8 cellular contexts compared by ENCODE assay signal in genomic region chr13:97911311-97912138, GRCh38. TPM values are rescaled to one million over a fixed set of nuclear protein-coding genes. Genes with fewer than 3 reads are reported as not detected.
A peak's percentile ranks its signal among the peaks of the same experiment; 100 is the strongest.
DNase-seq lines count a peak whose midpoint lies in the region; ATAC-seq and TF ChIP-seq lines count a peak whose summit lies in the region.

No MANE protein-coding gene starts in this region.

- intact Hi-C loops in activated T-helper 2 cell treated with anti-CD3 and anti-CD28 coated beads, Interferon-gamma antibody, Interleukin-2, Interleukin-4, amounts not matched to agents 10 μg/mL and 5 μg/mL and 100 μg/mL, durations not matched to agents 14 hours and 24 hours and 36 hours (cut with micrococcal nuclease), result no loop called here

- TF ChIP-seq EP300 in Ishikawa (IDR thresholded peaks at IDR 0.05; ENCODE audit: borderline replicate concordance), result no peak

- no peaks in the 10 kb centered on the region for H3K27me3 Mint-ChIP-seq in activated T-helper 2 cell treated with anti-CD3 and anti-CD28 coated beads, Interferon-gamma antibody, Interleukin-2, Interleukin-4, amounts not matched to agents 10 μg/mL and 5 μg/mL and 100 μg/mL, durations not matched to agents 14 hours and 24 hours and 36 hours (ENCODE audit: low read depth)

- peak; percentile 51; the same call in 1 of the 2 replicates for TF ChIP-seq CTCF in GM12875 (IDR thresholded peaks at IDR 0.05; ENCODE audit: borderline replicate concordance, insufficient read depth, low read depth, low read length)

- no peaks in the 10 kb centered on the region for H3K79me2 ChIP-seq in ACC112 (ENCODE audit: control insufficient read depth, insufficient read depth, low read length, unreplicated experiment)

- H3K36me3 Mint-ChIP-seq in stimulated activated effector memory CD8-positive, alpha-beta T cell treated with anti-CD3 and anti-CD28 coated beads, Interleukin-12 subunit alpha, Interleukin-12 subunit beta, amount 100 ng/mL, for 72 hours, result no peaks in the 10 kb centered on the region
- no peaks in the 10 kb centered on the region for H3K36me3 Mint-ChIP-seq in activated T-helper 2 cell treated with anti-CD3 and anti-CD28 coated beads, Interferon-gamma antibody, Interleukin-2, Interleukin-4, amounts not matched to agents 10 μg/mL and 5 μg/mL and 100 μg/mL, durations not matched to agents 14 hours and 24 hours and 36 hours (ENCODE audit: low read depth)

- H3K27me3 ChIP-seq in ACC112 (ENCODE audit: insufficient read depth, low read length), result no peaks in the 10 kb centered on the region

- peak; percentile 75 for TF ChIP-seq RAD21 in Ishikawa (IDR thresholded peaks at IDR 0.05; ENCODE audit: low read depth)

- H3K4me3 Mint-ChIP-seq in stimulated activated effector memory CD8-positive, alpha-beta T cell treated with anti-CD3 and anti-CD28 coated beads, Interleukin-12 subunit alpha, Interleukin-12 subunit beta, amount 100 ng/mL, for 72 hours, result no peak overlapping the region
- H3K4me3 Mint-ChIP-seq in activated T-helper 2 cell treated with anti-CD3 and anti-CD28 coated beads, Interferon-gamma antibody, Interleukin-2, Interleukin-4, amounts not matched to agents 10 μg/mL and 5 μg/mL and 100 μg/mL, durations not matched to agents 14 hours and 24 hours and 36 hours (ENCODE audit: low read depth), result no peak overlapping the region

- H3K4me3 ChIP-seq in ACC112 (ENCODE audit: low read depth, low read length) (no peak overlapping the region), GM12875 (ENCODE audit: low read depth, low read length) (no peak overlapping the region)

- 0 out of 2 replicates have a peak overlapping the region, but pooled peaks have one; percentile 10 for H3K27ac ChIP-seq in ACC112 (ENCODE audit: low read depth, low read length)

- peaks cover 6% of the 10 kb centered on the region for H3K4me1 Mint-ChIP-seq in stimulated activated effector memory CD8-positive, alpha-beta T cell treated with anti-CD3 and anti-CD28 coated beads, Interleukin-12 subunit alpha, Interleukin-12 subunit beta, amount 100 ng/mL, for 72 hours
- H3K4me1 Mint-ChIP-seq in activated T-helper 2 cell treated with anti-CD3 and anti-CD28 coated beads, Interferon-gamma antibody, Interleukin-2, Interleukin-4, amounts not matched to agents 10 μg/mL and 5 μg/mL and 100 μg/mL, durations not matched to agents 14 hours and 24 hours and 36 hours (ENCODE audit: low read depth), result no peaks in the 10 kb centered on the region

- peaks cover 10% of the 10 kb centered on the region for H3K4me1 ChIP-seq in ACC112 (ENCODE audit: control insufficient read depth, insufficient read depth, low read length, unreplicated experiment)

- H3K9me3 Mint-ChIP-seq in stimulated activated effector memory CD8-positive, alpha-beta T cell treated with anti-CD3 and anti-CD28 coated beads, Interleukin-12 subunit alpha, Interleukin-12 subunit beta, amount 100 ng/mL, for 72 hours, result peaks cover 11% of the 10 kb centered on the region
- peaks cover 8% of the 10 kb centered on the region for H3K9me3 Mint-ChIP-seq in activated T-helper 2 cell treated with anti-CD3 and anti-CD28 coated beads, Interferon-gamma antibody, Interleukin-2, Interleukin-4, amounts not matched to agents 10 μg/mL and 5 μg/mL and 100 μg/mL, durations not matched to agents 14 hours and 24 hours and 36 hours

- ATAC-seq in stimulated activated effector memory CD8-positive, alpha-beta T cell treated with anti-CD3 and anti-CD28 coated beads, Interleukin-12 subunit alpha, Interleukin-12 subunit beta, amount 100 ng/mL, for 72 hours, result peak; percentile 82

- H3K27ac Mint-ChIP-seq in stimulated activated effector memory CD8-positive, alpha-beta T cell treated with anti-CD3 and anti-CD28 coated beads, Interleukin-12 subunit alpha, Interleukin-12 subunit beta, amount 100 ng/mL, for 72 hours, result no peak overlapping the region
- H3K27ac Mint-ChIP-seq in activated T-helper 2 cell treated with anti-CD3 and anti-CD28 coated beads, Interferon-gamma antibody, Interleukin-2, Interleukin-4, amounts not matched to agents 10 μg/mL and 5 μg/mL and 100 μg/mL, durations not matched to agents 14 hours and 24 hours and 36 hours, result no peak overlapping the region

- peak; percentile 10 for DNase-seq in cerebellar cortex (ENCODE audit: low spot score)
- DNase-seq in stimulated activated effector memory CD8-positive, alpha-beta T cell treated with anti-CD3 and anti-CD28 coated beads, Interleukin-12 subunit alpha, Interleukin-12 subunit beta, amount 100 ng/mL, for 72 hours (ENCODE audit: low spot score in 2 of 2), result no peak
- no peak for DNase-seq in NCI-H345 (lab: John Stamatoyannopoulos, UW)
- no peak for DNase-seq in activated T-helper 2 cell treated with anti-CD3 and anti-CD28 coated beads, Interferon-gamma antibody, Interleukin-2, Interleukin-4, amounts not matched to agents 10 μg/mL and 5 μg/mL and 100 μg/mL, durations not matched to agents 14 hours and 24 hours and 36 hours (ENCODE audit: low spot score)
- DNase-seq in nucleus accumbens (lab: John Stamatoyannopoulos, UW), result no peak

- no peaks in the 10 kb centered on the region for H3K36me3 ChIP-seq in ACC112 (ENCODE audit: insufficient read depth, low read length)

- H2AFZ ChIP-seq in ACC112 (ENCODE audit: low read length, unreplicated experiment), result peak overlapping the region; percentile 59

TF ChIP-seq in Ishikawa, 13 proteins besides CTCF, POLR2A, EP300 and RAD21:
- TF ChIP-seq ZBTB7A (IDR thresholded peaks at IDR 0.05; ENCODE audit: low read depth) (no peak), MAX (IDR thresholded peaks at IDR 0.05) (no peak), REST (IDR thresholded peaks at IDR 0.05; ENCODE audit: low read depth) (no peak), CEBPB (IDR thresholded peaks at IDR 0.05) (no peak), TCF12 (IDR thresholded peaks at IDR 0.05; ENCODE audit: low read depth) (no peak), CREB1 (IDR thresholded peaks at IDR 0.05; ENCODE audit: low read depth) (no peak), TAF1 (IDR thresholded peaks at IDR 0.05; ENCODE audit: low read depth) (no peak), EGR1 (IDR thresholded peaks at IDR 0.05) (no peak), NFIC (IDR thresholded peaks at IDR 0.05) (no peak)

RNA-seq across cellular contexts. Expression of gene IPO5, which starts 42.0 kb away (rescaled TPM):
- 225 and 227 TPM in 2 replicates for total RNA-seq in activated T-helper 2 cell treated with anti-CD3 and anti-CD28 coated beads, Interferon-gamma antibody, Interleukin-2, Interleukin-4, amounts not matched to agents 10 μg/mL and 5 μg/mL and 100 μg/mL, durations not matched to agents 14 hours and 24 hours and 36 hours
